10 cellular contexts compared by ENCODE assay signal in genomic region chr1:9714257-9714718, GRCh38.
A peak's percentile ranks its signal among the peaks of the same experiment; 100 is the strongest.
DNase-seq lines count a peak whose midpoint lies in the region; ATAC-seq and TF ChIP-seq lines count a peak whose summit lies in the region.
"Had no signal": no experiment of that assay in that cellular context is flagged by ENCODE, and none has a peak within 500 bp of the region (broad histone marks: within the 10 kb centered on the region; RNA-seq: fewer than 3 reads in every experiment).

No MANE protein-coding gene starts in this region.

- H3K36me3 Mint-ChIP-seq in CD4-positive, alpha-beta memory T cell = peaks cover 42 to 55% of the 10 kb centered on the region in 2 donors

- no peak for TF ChIP-seq CTCF in psoas muscle (IDR thresholded peaks at IDR 0.05)

- 57 to 73% (median 62%) methylated on average over 6 of the region's 6 CpGs for WGBS in psoas muscle, 3 donors

- H3K4me1 ChIP-seq in CD4-positive, alpha-beta memory T cell (ENCODE audit: insufficient read depth, low read length) = peaks cover 72% of the 10 kb centered on the region
- no peaks in the 10 kb centered on the region for H3K4me1 ChIP-seq in psoas muscle

- POLR2A ChIA-PET in CD4-positive, alpha-beta memory T cell (lab: Charles Lee; ENCODE audit: partially characterized antibody) = interaction anchor here (4.7 to 16.2 kb wide), 6 partner anchors 10 to 85 kb away, joined by 23 to 403 read pairs (median 148); partner anchors contain the start of gene PIK3CD

- peak overlapping the region in 1 of 2 donors; percentile 19 for H3K4me3 ChIP-seq in CD4-positive, alpha-beta memory T cell (ENCODE audit: low read length in 2 of 2)
- H3K4me3 ChIP-seq in psoas muscle = no peak overlapping the region
- H3K4me3 ChIP-seq: spleen had no signal

- CTCF ChIA-PET in CD4-positive, alpha-beta memory T cell (lab: Charles Lee; ENCODE audit: partially characterized antibody) = interaction anchor here (1.5 to 16.3 kb wide), 4 partner anchors 11 to 86 kb away, joined by 4 to 219 read pairs (median 25); no protein-coding TSS in a partner anchor

- H3K36me3 ChIP-seq in CD4-positive, alpha-beta memory T cell (ENCODE audit: insufficient read depth, low read length) = peaks cover 47% of the 10 kb centered on the region
- H3K36me3 ChIP-seq in psoas muscle (ENCODE audit: insufficient read depth in 1 of 2, low read depth in 1 of 2) = peaks cover 0 to 2% of the 10 kb centered on the region in 2 donors

- no peaks in the 10 kb centered on the region for H3K27me3 ChIP-seq in CD4-positive, alpha-beta memory T cell (ENCODE audit: insufficient read depth, low read length)
- H3K27me3 ChIP-seq in psoas muscle (ENCODE audit: insufficient read depth in 3 of 3, low read length in 2 of 3) = no peaks in the 10 kb centered on the region

- H3K9me3 Mint-ChIP-seq in CD4-positive, alpha-beta memory T cell = peaks cover 0 to 8% (median 0%) of the 10 kb centered on the region in 8 donors

- peak overlapping the region; percentile 61 to 93 (median 72) for H3K4me3 Mint-ChIP-seq in CD4-positive, alpha-beta memory T cell

- H3K27ac ChIP-seq in CD4-positive, alpha-beta memory T cell (ENCODE audit: low read depth, low read length) = peak overlapping the region; percentile 58
- H3K27ac ChIP-seq in psoas muscle = no peak overlapping the region

- no peaks in the 10 kb centered on the region for H3K9me3 ChIP-seq in CD4-positive, alpha-beta memory T cell (ENCODE audit: control insufficient read depth in 1 of 2, low read length in 2 of 2)
- H3K9me3 ChIP-seq in psoas muscle = no peaks in the 10 kb centered on the region
- H3K9me3 ChIP-seq: spleen had no signal

- intact Hi-C loops in CD4-positive, alpha-beta memory T cell (cut with micrococcal nuclease) = no loop called here
- intact Hi-C loops in psoas muscle (cut with DNase I) (no loop called here), left cardiac atrium (cut with DNase I) (no loop called here)

- peaks cover 29 to 85% (median 54%) of the 10 kb centered on the region in 4 donors for H3K4me1 Mint-ChIP-seq in CD4-positive, alpha-beta memory T cell

- peak overlapping the region; percentile 79 to 96 (median 91) for H3K27ac Mint-ChIP-seq in CD4-positive, alpha-beta memory T cell

- no peak for ATAC-seq in psoas muscle
- ATAC-seq in left cardiac atrium = no peak

- no peaks in the 10 kb centered on the region for H3K27me3 Mint-ChIP-seq in CD4-positive, alpha-beta memory T cell

- peak; percentile 45 to 82 (median 51) for DNase-seq in CD4-positive, alpha-beta memory T cell
- peak; percentile 58 for DNase-seq in NAMALWA (ENCODE audit: low spot score)
- peak; percentile 44 for DNase-seq in activated CD8-positive, alpha-beta memory T cell treated with anti-CD3 and anti-CD28 coated beads, Interleukin-2, amount 50 U/mL, for 4 hours
- DNase-seq in iPS DF 19.7 (ENCODE audit: low read depth, low spot score) = peak; percentile 75
- DNase-seq in psoas muscle = no peak
- no peak for DNase-seq in left cardiac atrium
- DNase-seq in D341Med (ENCODE audit: low spot score) = no peak
- DNase-seq in ureter (ENCODE audit: low spot score) = no peak
- DNase-seq: nucleus accumbens, spleen had no signal

Comparison
In these comparisons a context has a peak if more than half of its experiments do, and no peak if none do; other contexts are left out.
1. DNase-seq: peak in CD4-positive, alpha-beta memory T cell (5 of 5), NAMALWA (single experiment), activated CD8-positive, alpha-beta memory T cell treated with anti-CD3 and anti-CD28 coated beads, Interleukin-2, amount 50 U/mL, for 4 hours (single experiment) and iPS DF 19.7 (single experiment); none in psoas muscle (0 of 2), left cardiac atrium (single experiment), D341Med (single experiment) and ureter (single experiment).